In the genomic region with DNA sequence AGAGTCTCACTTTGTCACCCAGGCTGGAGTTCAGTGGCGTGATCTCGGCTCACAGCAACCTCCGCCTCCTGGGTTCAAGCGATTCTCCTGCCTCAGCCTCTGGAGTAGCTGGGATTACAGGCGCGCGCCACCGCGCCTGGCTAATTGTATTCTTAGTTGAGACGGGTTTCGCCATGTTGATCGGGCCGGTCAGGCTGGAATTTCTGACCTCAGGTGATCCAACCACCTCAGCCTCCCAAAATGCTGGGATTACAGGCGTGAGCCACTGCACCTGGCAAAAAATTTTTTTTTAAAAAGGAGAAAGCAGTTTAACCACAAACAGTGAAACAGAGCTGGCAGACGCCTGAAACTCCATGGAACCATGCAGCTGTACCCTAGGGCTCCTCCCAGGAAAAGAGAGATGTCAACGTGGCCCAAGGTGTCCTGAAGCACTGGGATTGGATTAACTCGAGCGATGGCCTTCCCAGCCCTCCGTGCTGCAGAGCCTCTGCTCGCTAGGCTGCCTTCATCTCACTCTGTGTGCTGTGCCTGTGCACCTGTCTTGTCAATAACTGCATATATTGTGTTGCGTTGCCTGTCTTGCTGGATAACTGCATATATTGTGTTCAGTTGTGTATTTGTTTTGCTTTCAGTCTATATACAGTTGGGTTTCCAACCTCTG, we compare ENCODE assay signal across 24 cellular contexts. TPM values are rescaled to one million over a fixed set of nuclear protein-coding genes. Genes with fewer than 3 reads are reported as not detected.
DNase-seq lines count a peak whose midpoint lies in the region; ATAC-seq, FAIRE-seq and TF ChIP-seq lines count a peak whose summit lies in the region.
"Had no signal": no experiment of that assay in that cellular context is flagged by ENCODE, and none has a peak within 500 bp of the region (broad histone marks: within the 10 kb centered on the region; RNA-seq: fewer than 3 reads in every experiment).

No MANE protein-coding gene starts in this region.

- no peaks in the 10 kb centered on the region for H3K9me3 Mint-ChIP-seq in stimulated activated naive CD8-positive, alpha-beta T cell treated with anti-CD3 and anti-CD28 coated beads, Interleukin-15, amount 100 ng/mL, for 72 hours
- H3K9me3 Mint-ChIP-seq: activated naive CD8-positive, alpha-beta T cell treated with anti-CD3 and anti-CD28 coated beads, Interleukin-2, amount 50 U/mL, for 24 hours; CD8-positive, alpha-beta T cell; dendritic cell treated with granulocyte-macrophage colony-stimulating factor and Interleukin-4, amounts not matched to agents 40 ng/mL and 50 ng/mL, for 4 days had no signal

- no peak for TF ChIP-seq POLR2A in GM18505 (IDR thresholded peaks at IDR 0.05; ENCODE audit: borderline replicate concordance, extremely low read depth, insufficient read depth, insufficient read length)

- FAIRE-seq in urothelium cell line (lab: Jason Lieb, UNC): peak; percentile 65
- FAIRE-seq: H1, keratinocyte, RCC 7860 had no signal

- H3K4me1 ChIP-seq in heart right ventricle (peaks cover 4 to 29% (median 10%) of the 10 kb centered on the region in 9 donors), ascending aorta (peaks cover 11 to 30% of the 10 kb centered on the region in 2 donors)
- H3K4me1 ChIP-seq: breast epithelium had no signal

- H3K27ac Mint-ChIP-seq in stimulated activated naive CD8-positive, alpha-beta T cell treated with anti-CD3 and anti-CD28 coated beads, Interleukin-15, amount 100 ng/mL, for 72 hours: no peak overlapping the region
- H3K27ac Mint-ChIP-seq: activated naive CD8-positive, alpha-beta T cell treated with anti-CD3 and anti-CD28 coated beads, Interleukin-2, amount 50 U/mL, for 24 hours; CD8-positive, alpha-beta T cell; dendritic cell treated with granulocyte-macrophage colony-stimulating factor and Interleukin-4, amounts not matched to agents 40 ng/mL and 50 ng/mL, for 4 days had no signal

- WGBS in heart right ventricle, 2 donors: 94 to 95% methylated on average over 21 of the region's 21 CpGs

- ATAC-seq in heart right ventricle (no peak), left ventricle myocardium superior (no peak), GM18505 (IDR thresholded peaks at IDR 0.05; ENCODE audit: unreplicated experiment) (no peak)
- no peak for ATAC-seq in stimulated activated naive CD8-positive, alpha-beta T cell treated with anti-CD3 and anti-CD28 coated beads, Interleukin-15, amount 100 ng/mL, for 72 hours
- ATAC-seq: activated naive CD8-positive, alpha-beta T cell treated with anti-CD3 and anti-CD28 coated beads, Interleukin-2, amount 50 U/mL, for 24 hours; CD8-positive, alpha-beta T cell had no signal

- DNase-seq in heart right ventricle: no peak
- DNase-seq in left ventricle myocardium superior: no peak
- peak; percentile 76 for DNase-seq in NCI-H146 treated with DMSO at 0.1 percent for 48 hours (lab: John Stamatoyannopoulos, UW; ENCODE audit: unreplicated experiment)
- DNase-seq in ascending aorta (ENCODE audit: low spot score in 2 of 2): no peak
- no peak for DNase-seq in urothelium cell line (ENCODE audit: low spot score)
- no peak for DNase-seq in stimulated activated naive CD8-positive, alpha-beta T cell treated with anti-CD3 and anti-CD28 coated beads, Interleukin-15, amount 100 ng/mL, for 72 hours
- DNase-seq in SIG-M5 treated with dmso at 0.1 percent for 504 hours (lab: John Stamatoyannopoulos, UW; ENCODE audit: unreplicated experiment): no peak
- DNase-seq: activated CD4-positive, CD25-positive, alpha-beta regulatory T cell treated with anti-CD3 and anti-CD28 coated beads, Interleukin-2, amount 50 U/mL, for 72 hours; activated naive CD8-positive, alpha-beta T cell treated with anti-CD3 and anti-CD28 coated beads, Interleukin-2, amount 50 U/mL, for 24 hours; CD8-positive, alpha-beta T cell; foreskin keratinocyte; KG1; naive B cell; NCI-H1048; stimulated activated CD4-positive, alpha-beta T cell treated with anti-CD3 and anti-CD28 coated beads, Interleukin-2, amount 100 ng/mL, for 24 hours; stomach had no signal

- intact Hi-C loops in heart right ventricle (cut with DNase I): loop anchor here in 4 of 10 donors (5.0 to 10.0 kb wide), 4 partner anchors 55 to 135 kb away; a partner anchor contains a TSS
- intact Hi-C loops in left ventricle myocardium superior (cut with micrococcal nuclease): no loop called here
- intact Hi-C loops in ascending aorta (cut with DNase I): loop anchor here (1.0 to 5.0 kb wide), 2 partner anchors 32 to 198 kb away; a partner anchor contains a TSS

- no peak overlapping the region for H3K4me3 Mint-ChIP-seq in stimulated activated naive CD8-positive, alpha-beta T cell treated with anti-CD3 and anti-CD28 coated beads, Interleukin-15, amount 100 ng/mL, for 72 hours
- H3K4me3 Mint-ChIP-seq: activated naive CD8-positive, alpha-beta T cell treated with anti-CD3 and anti-CD28 coated beads, Interleukin-2, amount 50 U/mL, for 24 hours; CD8-positive, alpha-beta T cell; dendritic cell treated with granulocyte-macrophage colony-stimulating factor and Interleukin-4, amounts not matched to agents 40 ng/mL and 50 ng/mL, for 4 days had no signal

- H3K4me1 Mint-ChIP-seq in stimulated activated naive CD8-positive, alpha-beta T cell treated with anti-CD3 and anti-CD28 coated beads, Interleukin-15, amount 100 ng/mL, for 72 hours: peaks cover 16% of the 10 kb centered on the region

- TF ChIP-seq CTCF in heart right ventricle (IDR thresholded peaks at IDR 0.05): no peak
- TF ChIP-seq CTCF in ascending aorta (IDR thresholded peaks at IDR 0.05): no peak

- H3K27me3 Mint-ChIP-seq in stimulated activated naive CD8-positive, alpha-beta T cell treated with anti-CD3 and anti-CD28 coated beads, Interleukin-15, amount 100 ng/mL, for 72 hours: no peaks in the 10 kb centered on the region
- H3K27me3 Mint-ChIP-seq: dendritic cell treated with granulocyte-macrophage colony-stimulating factor and Interleukin-4, amounts not matched to agents 40 ng/mL and 50 ng/mL, for 4 days had no signal

- H3K36me3 ChIP-seq in heart right ventricle (peaks cover 0 to 46% (median 28%) of the 10 kb centered on the region in 9 donors), ascending aorta (peaks cover 20 to 26% of the 10 kb centered on the region in 2 donors)
- H3K36me3 ChIP-seq: breast epithelium had no signal

- no peaks in the 10 kb centered on the region for H3K9me3 ChIP-seq in heart right ventricle
- H3K9me3 ChIP-seq in ascending aorta: no peaks in the 10 kb centered on the region
- H3K9me3 ChIP-seq: breast epithelium, stomach, vagina had no signal

- H3K27ac ChIP-seq in heart right ventricle (peak overlapping the region in 8 of 10 donors; percentile 63 to 81 (median 72)), ascending aorta (peak overlapping the region; percentile 91 to 98)
- H3K27ac ChIP-seq: foreskin keratinocyte, parathyroid adenoma had no signal

- H3K4me3 ChIP-seq in heart right ventricle: no peak overlapping the region
- H3K4me3 ChIP-seq in ascending aorta: no peak overlapping the region
- H3K4me3 ChIP-seq: breast epithelium, stomach, vagina had no signal

- H3K27me3 ChIP-seq in heart right ventricle (no peaks in the 10 kb centered on the region), ascending aorta (no peaks in the 10 kb centered on the region)
- H3K27me3 ChIP-seq: breast epithelium, foreskin keratinocyte, stomach, vagina had no signal

RNA-seq across cellular contexts. Expression of a gene that starts 29.6 kb away (rescaled TPM):
- total RNA-seq in heart right ventricle (10 to 100 TPM; 27.5 to 66.6 (median 31.0) TPM), left ventricle myocardium superior (41.5 TPM), ascending aorta (131 TPM)
- 10 to 100 TPM; 16.5 to 24.7 TPM for polyA plus RNA-seq in heart right ventricle

RNA-seq across cellular contexts. Expression of a gene that starts 31.4 kb away (rescaled TPM):
- total RNA-seq in heart right ventricle: 10 to 100 TPM; 48.4 to 74.8 (median 60.4) TPM
- polyA plus RNA-seq in heart right ventricle: 100 to 1,000 TPM in 1 of 2 donors, 10 to 100 TPM in 1; 68.7 to 179 TPM
- 90.4 TPM for total RNA-seq in left ventricle myocardium superior
- total RNA-seq in ascending aorta: 38.3 TPM

RNA-seq across cellular contexts. Expression of a gene that starts 39.4 kb away (rescaled TPM):
- total RNA-seq in heart right ventricle (10 to 100 TPM; 13.4 to 56.6 (median 20.5) TPM), left ventricle myocardium superior (30.8 TPM), ascending aorta (124 TPM)
- 10 to 100 TPM; 26.3 to 32.5 TPM for polyA plus RNA-seq in heart right ventricle
